In the genomic region with DNA sequence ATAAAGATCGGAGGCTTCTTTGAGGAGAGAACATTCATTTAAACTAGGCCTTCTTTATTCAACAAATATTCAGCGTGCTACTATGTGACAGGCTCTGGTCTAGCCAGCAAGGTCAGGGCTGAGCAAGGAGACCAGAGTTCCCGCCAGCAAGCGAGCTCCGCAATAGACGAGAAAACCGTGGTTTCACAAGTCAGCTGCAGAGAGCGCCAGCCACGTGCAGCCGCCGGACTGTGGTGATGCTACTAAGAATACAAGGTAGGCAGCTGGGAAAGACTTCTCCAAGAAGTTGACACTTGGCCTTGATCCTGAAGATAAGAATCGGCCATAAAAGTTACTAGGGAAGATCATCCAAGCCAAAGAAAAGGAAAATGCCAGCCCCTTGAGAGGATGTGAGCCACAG, we compare ENCODE assay signal across 30 cellular contexts.
"Had no signal": no experiment of that assay in that cellular context is flagged by ENCODE, and none has a peak within 500 bp of the region (broad histone marks: within the 10 kb centered on the region; RNA-seq: fewer than 3 reads in every experiment).

No MANE protein-coding gene starts in this region.

- H3K9me3 ChIP-seq: adrenal gland, ascending aorta, body of pancreas, breast epithelium had no signal

- H3K4me3 ChIP-seq: adrenal gland, ascending aorta, body of pancreas, breast epithelium, cardiac muscle cell had no signal

- H3K4me1 ChIP-seq: adrenal gland, ascending aorta, body of pancreas, breast epithelium had no signal

- DNase-seq: activated effector memory CD4-positive, alpha-beta T cell treated with anti-CD3 and anti-CD28 coated beads, Interleukin-2, amount 50 U/mL, for 16 hours; activated effector memory CD4-positive, alpha-beta T cell treated with Interleukin-2 at 50 U/mL for 16 hours; activated gamma-delta T cell; activated gamma-delta T cell treated with Interleukin-2 at 50 U/mL for 16 hours; activated naive CD4-positive, alpha-beta T cell; activated naive CD4-positive, alpha-beta T cell treated with anti-CD3 and anti-CD28 coated beads for 36 hours; activated naive CD4-positive, alpha-beta T cell treated with anti-CD3 and anti-CD28 coated beads, Interleukin-2, amount 10 ng/mL, durations not matched to agents 7 days and 5 days; activated naive CD4-positive, alpha-beta T cell treated with anti-CD3 and anti-CD28 coated beads, Interleukin-2, amount 50 U/mL, for 16 hours; activated naive CD4-positive, alpha-beta T cell treated with Interleukin-2 at 50 U/mL for 16 hours; activated naive CD8-positive, alpha-beta T cell treated with anti-CD3 and anti-CD28 coated beads for 36 hours; activated naive CD8-positive, alpha-beta T cell treated with anti-CD3 and anti-CD28 coated beads, Interleukin-2, amount 10 ng/mL, durations not matched to agents 7 days and 5 days; activated naive CD8-positive, alpha-beta T cell treated with anti-CD3 and anti-CD28 coated beads, Interleukin-2, amount 50 U/mL, for 24 hours; activated T-cell treated with anti-CD3 and anti-CD28 coated beads, Interleukin-2, amount 50 U/mL, for 4 hours; activated T-cell treated with anti-CD3 and anti-CD28 coated beads, Interleukin-2, amount 50 U/mL, for 48 hours; activated T-cell treated with anti-CD3 and anti-CD28 coated beads, Interleukin-2, amount 50 U/mL, for 72 hours; adrenal gland; amniotic stem cell; amygdala; anterior cingulate cortex; aorta; body of pancreas; brain microvascular endothelial cell; caudate nucleus; central memory CD4-positive, alpha-beta T cell; cerebellar nuclear complex had no signal

- H3K36me3 ChIP-seq: adrenal gland, ascending aorta, brain microvascular endothelial cell, breast epithelium, cardiac muscle cell had no signal

- H3K27ac ChIP-seq: adrenal gland, ascending aorta, body of pancreas, brain microvascular endothelial cell, breast epithelium, cardiac muscle cell had no signal

- ATAC-seq: activated naive CD4-positive, alpha-beta T cell treated with anti-CD3 and anti-CD28 coated beads, Interleukin-2, amount 50 U/mL, for 72 hours; activated naive CD8-positive, alpha-beta T cell treated with anti-CD3 and anti-CD28 coated beads, Interleukin-2, amount 50 U/mL, for 24 hours; activated T-cell treated with anti-CD3 and anti-CD28 coated beads, Interleukin-2, amount 50 U/mL, for 4 hours; activated T-cell treated with anti-CD3 and anti-CD28 coated beads, Interleukin-2, amount 50 U/mL, for 72 hours; activated T-helper 17 cell treated with anti-CD3 and anti-CD28 coated beads, Interleukin-2, amount 50 U/mL, for 72 hours; body of pancreas had no signal

- H3K27me3 ChIP-seq: adrenal gland, ascending aorta, body of pancreas, brain microvascular endothelial cell, breast epithelium, cardiac muscle cell had no signal
